24 cellular contexts compared by ENCODE assay signal in the genomic region with DNA sequence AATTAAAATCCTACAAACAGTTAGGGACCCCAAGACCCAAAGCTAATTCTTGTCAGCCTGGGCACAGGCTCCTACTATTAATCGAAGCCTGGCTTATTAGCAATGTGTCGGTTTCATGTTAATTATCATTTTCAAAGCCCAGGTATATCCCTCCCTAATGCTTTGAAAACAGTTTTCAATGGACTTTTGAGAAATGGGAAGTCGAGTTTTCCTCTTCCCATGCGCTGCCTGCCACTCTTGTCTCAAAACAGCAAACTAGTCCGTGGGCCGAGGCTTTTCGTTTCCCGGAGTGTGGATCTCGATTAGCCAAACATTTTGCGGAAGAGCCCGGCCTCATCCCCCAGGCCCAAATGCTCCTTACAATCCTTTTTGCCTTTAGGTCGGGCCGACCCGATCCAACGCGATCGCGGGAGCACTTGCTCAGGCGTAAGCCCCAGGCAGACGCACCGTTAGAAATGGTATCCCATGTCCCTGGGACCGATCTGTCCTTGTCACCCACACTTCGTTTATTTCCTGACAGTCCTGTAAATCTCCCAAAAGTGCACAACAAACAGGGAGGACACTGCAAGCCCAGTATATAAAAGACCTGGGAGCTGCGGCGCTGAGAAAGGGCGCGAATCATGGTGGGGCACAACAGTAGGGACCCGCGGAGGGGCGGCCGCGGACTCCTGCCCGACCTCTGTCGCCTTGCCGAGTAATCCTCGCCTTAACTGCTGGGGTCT. TPM values are rescaled to one million over a fixed set of nuclear protein-coding genes. Genes with fewer than 3 reads are reported as not detected.
DNase-seq lines count a peak whose midpoint lies in the region; ATAC-seq, FAIRE-seq and TF ChIP-seq lines count a peak whose summit lies in the region.
"Had no signal": no experiment of that assay in that cellular context is flagged by ENCODE, and none has a peak within 500 bp of the region (broad histone marks: within the 10 kb centered on the region; RNA-seq: fewer than 3 reads in every experiment).

No MANE protein-coding gene starts in this region.

- CTCF ChIA-PET in CD4-positive, alpha-beta memory T cell (lab: Charles Lee; ENCODE audit: partially characterized antibody) = no interaction called here

- peaks cover 20% of the 10 kb centered on the region for H3K4me1 ChIP-seq in CD4-positive, alpha-beta memory T cell (ENCODE audit: insufficient read depth, low read length)
- peaks cover 75% of the 10 kb centered on the region for H3K4me1 ChIP-seq in GM23338 (ENCODE audit: insufficient read depth)
- peaks cover under 1% of the 10 kb centered on the region for H3K4me1 ChIP-seq in ovary (ENCODE audit: insufficient read depth)
- H3K4me1 ChIP-seq: Caco-2 had no signal

- H3K4me1 Mint-ChIP-seq in CD4-positive, alpha-beta memory T cell = peaks cover 6 to 40% (median 22%) of the 10 kb centered on the region in 4 donors
- H3K4me1 Mint-ChIP-seq in GM23338 = peaks cover 67% of the 10 kb centered on the region
- H3K4me1 Mint-ChIP-seq in chondrocyte (ENCODE audit: low read depth) = peaks cover 27% of the 10 kb centered on the region
- peaks cover 4 to 34% (median 15%) of the 10 kb centered on the region in 3 donors for H3K4me1 Mint-ChIP-seq in naive B cell

- H3K27me3 ChIP-seq in CD4-positive, alpha-beta memory T cell (ENCODE audit: insufficient read depth, low read length) = peaks cover 63% of the 10 kb centered on the region
- peaks cover 100% of the 10 kb centered on the region for H3K27me3 ChIP-seq in GM23338 (ENCODE audit: insufficient read depth)
- H3K27me3 ChIP-seq in ovary = peaks cover 4% of the 10 kb centered on the region

- intact Hi-C loops in CD4-positive, alpha-beta memory T cell (cut with micrococcal nuclease) = no loop called here
- intact Hi-C loops in ovary (cut with DNase I) = no loop called here

- H3F3A ChIP-seq in GM23338 (replicated peaks; ENCODE audit: low read depth) = peaks cover 39% of the 10 kb centered on the region

- H3K4me2 ChIP-seq in GM23338 = peak overlapping the region; percentile 91
- H3K4me2 ChIP-seq: KMS-11 had no signal

- no peak for DNase-seq in CD4-positive, alpha-beta memory T cell
- DNase-seq in GM23338 (ENCODE audit: low spot score) (peak; percentile 36), chondrocyte (ENCODE audit: low spot score) (peak; percentile 65), naive B cell (no peak), ovary (no peak), D721Med (ENCODE audit: insufficient read length, low spot score) (no peak), iPS-NIHi11 (ENCODE audit: low spot score) (no peak)
- DNase-seq: activated CD4-positive, alpha-beta T cell treated with anti-CD3 and anti-CD28 coated beads for 4 hours; activated naive CD4-positive, alpha-beta T cell treated with anti-CD3 and anti-CD28 coated beads, Interleukin-2, amount 10 ng/mL, durations not matched to agents 7 days and 5 days; Caco-2; kidney; NCI-H1048; NCI-H2107; NCI-H69; OCI-M1; sigmoid colon had no signal

- peaks cover 0 to 20% (median 4%) of the 10 kb centered on the region in 8 donors for H3K9me3 Mint-ChIP-seq in CD4-positive, alpha-beta memory T cell
- H3K9me3 Mint-ChIP-seq in GM23338 (no peaks in the 10 kb centered on the region; the same call in 2 of the 3 replicates), chondrocyte (ENCODE audit: low read depth) (no peaks in the 10 kb centered on the region), naive B cell (peaks cover 0 to 9% (median 3%) of the 10 kb centered on the region in 7 donors)
- H3K9me3 Mint-ChIP-seq: activated naive CD4-positive, alpha-beta T cell treated with anti-CD3 and anti-CD28 coated beads, Interleukin-2, amount 10 ng/mL, durations not matched to agents 7 days and 5 days; mesothelial cell of epicardium had no signal

- H3K36me3 Mint-ChIP-seq in CD4-positive, alpha-beta memory T cell = no peaks in the 10 kb centered on the region
- H3K36me3 Mint-ChIP-seq in GM23338 (ENCODE audit: low read depth) = no peaks in the 10 kb centered on the region
- H3K36me3 Mint-ChIP-seq in chondrocyte (ENCODE audit: low read depth) = peaks cover 2% of the 10 kb centered on the region
- H3K36me3 Mint-ChIP-seq in naive B cell = no peaks in the 10 kb centered on the region
- H3K36me3 Mint-ChIP-seq: mesothelial cell of epicardium had no signal

- H3K27ac ChIP-seq in CD4-positive, alpha-beta memory T cell (ENCODE audit: low read depth, low read length) = no peak overlapping the region
- H3K27ac ChIP-seq in GM23338 (ENCODE audit: low read depth) (no peak overlapping the region), ovary (no peak overlapping the region)
- H3K27ac ChIP-seq: KMS-11, sigmoid colon, SJSA1 had no signal

- POLR2A ChIA-PET in CD4-positive, alpha-beta memory T cell (lab: Charles Lee; ENCODE audit: partially characterized antibody) = no interaction called here

- no peaks in the 10 kb centered on the region for H3K9me2 ChIP-seq in GM23338 (ENCODE audit: insufficient read depth)

- H3K79me2 ChIP-seq in GM23338 (replicated peaks; ENCODE audit: insufficient read depth) = no peaks in the 10 kb centered on the region

- no peak overlapping the region for H3K27ac Mint-ChIP-seq in CD4-positive, alpha-beta memory T cell
- H3K27ac Mint-ChIP-seq in GM23338 (no peak overlapping the region), chondrocyte (ENCODE audit: unreplicated experiment) (no peak overlapping the region), naive B cell (peak overlapping the region in 1 of 6 donors; percentile 33)
- H3K27ac Mint-ChIP-seq: activated naive CD4-positive, alpha-beta T cell treated with anti-CD3 and anti-CD28 coated beads, Interleukin-2, amount 10 ng/mL, durations not matched to agents 7 days and 5 days; mesothelial cell of epicardium had no signal

- FAIRE-seq in D721Med (lab: Jason Lieb, UNC) = no peak
- FAIRE-seq: kidney had no signal

- H3K4me3 ChIP-seq in CD4-positive, alpha-beta memory T cell (ENCODE audit: low read length in 2 of 2) = no peak overlapping the region
- H3K4me3 ChIP-seq in GM23338 (peak overlapping the region; percentile 54), ovary (no peak overlapping the region)
- H3K4me3 ChIP-seq: sigmoid colon, SJSA1 had no signal

- no peaks in the 10 kb centered on the region for H3K36me3 ChIP-seq in CD4-positive, alpha-beta memory T cell (ENCODE audit: insufficient read depth, low read length)
- H3K36me3 ChIP-seq in GM23338 (ENCODE audit: insufficient read depth) = no peaks in the 10 kb centered on the region
- no peaks in the 10 kb centered on the region for H3K36me3 ChIP-seq in ovary
- H3K36me3 ChIP-seq: sigmoid colon, SJSA1 had no signal

- no peaks in the 10 kb centered on the region for H3K9me3 ChIP-seq in CD4-positive, alpha-beta memory T cell (ENCODE audit: control insufficient read depth in 1 of 2, low read length in 2 of 2)
- H3K9me3 ChIP-seq in ovary = peaks cover 0 to 4% of the 10 kb centered on the region in 2 donors
- H3K9me3 ChIP-seq: Caco-2, sigmoid colon, SJSA1 had no signal

- peak overlapping the region in 5 of 8 donors; percentile 17 to 60 (median 29) for H3K4me3 Mint-ChIP-seq in CD4-positive, alpha-beta memory T cell
- H3K4me3 Mint-ChIP-seq in GM23338 (peak overlapping the region; percentile 76), chondrocyte (ENCODE audit: unreplicated experiment) (no peak overlapping the region), naive B cell (peak overlapping the region in 6 of 8 donors; percentile 20 to 51 (median 34))
- H3K4me3 Mint-ChIP-seq: mesothelial cell of epicardium had no signal

- no peak for TF ChIP-seq POLR2A in ovary (IDR thresholded peaks at IDR 0.05)

- TF ChIP-seq EP300 in ovary (IDR thresholded peaks at IDR 0.05) = no peak

- H4K20me1 ChIP-seq in GM23338 (replicated peaks; ENCODE audit: insufficient read depth) = 0 out of 2 replicates have a peak, but pooled peaks cover 11% of the 10 kb centered on the region

- 4 to 8% (median 5%) methylated on average over 36 of the region's 36 CpGs for WGBS in ovary, 3 donors

- ATAC-seq in GM23338 (no peak), naive B cell (ENCODE audit: low read depth in 2 of 2) (no peak), HG03432 (IDR thresholded peaks at IDR 0.05; ENCODE audit: unreplicated experiment) (no peak)

- H3K27me3 Mint-ChIP-seq in CD4-positive, alpha-beta memory T cell = peaks cover 46 to 62% of the 10 kb centered on the region in 2 donors
- peaks cover 96% of the 10 kb centered on the region for H3K27me3 Mint-ChIP-seq in GM23338 (ENCODE audit: insufficient read depth, low read depth, poor library complexity)
- H3K27me3 Mint-ChIP-seq in chondrocyte (ENCODE audit: low read depth) = peaks cover 81% of the 10 kb centered on the region
- H3K27me3 Mint-ChIP-seq in naive B cell = peaks cover 75 to 80% (median 79%) of the 10 kb centered on the region in 3 donors

- peak overlapping the region; percentile 95; the same call in 1 of the 2 replicates for H2AFZ ChIP-seq in GM23338

- TF ChIP-seq CTCF in GM23338 (conservative IDR thresholded peaks at IDR 0.05; ENCODE audit: low read depth in 2 of 2) (no peak), chondrocyte (IDR thresholded peaks at IDR 0.05) (no peak), ovary (IDR thresholded peaks at IDR 0.05) (no peak), D721Med (IDR thresholded peaks at IDR 0.05; ENCODE audit: insufficient read depth, missing control alignments) (no peak)

RNA-seq across cellular contexts. Expression of a gene that starts 1.5 kb away (rescaled TPM):
- not detected for total RNA-seq in CD4-positive, alpha-beta memory T cell
- polyA plus RNA-seq in CD4-positive, alpha-beta memory T cell = not detected
- not detected in 2 replicates for total RNA-seq in GM23338 (2014; rRNA removed; shearing (Covaris generic))
- polyA plus RNA-seq in GM23338 (2016; fragmentation: Nextera tagmentation; extraction: Ambion mirVana) (0.11 TPM in 1 of 2 replicates, not detected in the other), naive B cell (ENCODE audit: low read depth in 6 of 6) (not detected), ovary (not detected)
- total RNA-seq in chondrocyte (not detected in 3 replicates), ovary (not detected)
- total RNA-seq: Caco-2, dermis microvascular lymphatic vessel endothelial cell, glomerular endothelial cell, kidney, mesothelial cell of epicardium, omental fat pad, sigmoid colon, SJSA1 had no signal
- polyA plus RNA-seq: esophagus, sigmoid colon had no signal

RNA-seq across cellular contexts. Expression of a gene that starts 24.6 kb away (rescaled TPM):
- total RNA-seq in CD4-positive, alpha-beta memory T cell = not detected
- not detected for polyA plus RNA-seq in CD4-positive, alpha-beta memory T cell
- total RNA-seq in GM23338 (2014; rRNA removed; shearing (Covaris generic)) = 0.28 and 0.78 TPM in 2 replicates
- polyA plus RNA-seq in GM23338 (2016; fragmentation: Nextera tagmentation; extraction: Ambion mirVana) (3.4 and 5.7 TPM in 2 replicates), naive B cell (ENCODE audit: low read depth in 6 of 6) (not detected), ovary (under 1 TPM; 0.15 to 0.20 TPM)
- total RNA-seq in chondrocyte (0.36 to 0.60 TPM (median 0.44 TPM) in 3 replicates), ovary (under 1 TPM in 5 of 7 donors, not detected in 2; 0.28 to 0.84 (median 0.74) TPM)
- total RNA-seq: Caco-2, dermis microvascular lymphatic vessel endothelial cell, glomerular endothelial cell, kidney, omental fat pad had no signal
- polyA plus RNA-seq: esophagus, sigmoid colon had no signal

Comparison
In these comparisons a context has a peak if more than half of its experiments do, and no peak if none do; other contexts are left out.
1. DNase-seq: peak in GM23338 (single experiment) and chondrocyte (single experiment); none in CD4-positive, alpha-beta memory T cell (0 of 5), naive B cell (single experiment), ovary (0 of 5), D721Med (single experiment) and iPS-NIHi11 (single experiment).